ENCODE assay signal across 9 cellular contexts in genomic region chr12:81797100-81797499, GRCh38. TPM values are rescaled to one million over a fixed set of nuclear protein-coding genes. Genes with fewer than 3 reads are reported as not detected.
DNase-seq lines count a peak whose midpoint lies in the region; ATAC-seq and TF ChIP-seq lines count a peak whose summit lies in the region.
"Had no signal": no experiment of that assay in that cellular context is flagged by ENCODE, and none has a peak within 500 bp of the region (broad histone marks: within the 10 kb centered on the region; RNA-seq: fewer than 3 reads in every experiment).

No MANE protein-coding gene starts in this region.

- H3K27ac Mint-ChIP-seq in activated naive CD4-positive, alpha-beta T cell treated with anti-CD3 and anti-CD28 coated beads for 36 hours, result no peak overlapping the region

- H3K9ac ChIP-seq in colonic mucosa (ENCODE audit: low read depth in 2 of 2, low read length in 2 of 2), result no peak overlapping the region

- no peaks in the 10 kb centered on the region for H3K9me3 Mint-ChIP-seq in activated naive CD4-positive, alpha-beta T cell treated with anti-CD3 and anti-CD28 coated beads for 36 hours

- H3K27ac ChIP-seq in colonic mucosa, result no peak overlapping the region
- H3K27ac ChIP-seq: spleen had no signal

- intact Hi-C loops in activated naive CD4-positive, alpha-beta T cell treated with anti-CD3 and anti-CD28 coated beads for 36 hours (cut with micrococcal nuclease), result loop anchor here (5.0 to 10.0 kb wide), 2 partner anchors 152 to 560 kb away; partner anchors contain the start of genes CCDC59 and METTL25
- intact Hi-C loops in colonic mucosa (cut with DNase I), result no loop called here

- peaks cover 15% of the 10 kb centered on the region for H3K4me1 Mint-ChIP-seq in activated naive CD4-positive, alpha-beta T cell treated with anti-CD3 and anti-CD28 coated beads for 36 hours (ENCODE audit: low read depth)

- no peak overlapping the region for H3K4me3 Mint-ChIP-seq in activated naive CD4-positive, alpha-beta T cell treated with anti-CD3 and anti-CD28 coated beads for 36 hours

- peak; percentile 65 for ATAC-seq in GM18861 (IDR thresholded peaks at IDR 0.05; ENCODE audit: unreplicated experiment)

- DNase-seq in AG09319 (ENCODE audit: extremely low read depth, low read depth) (no peak), NCI-H1105 (lab: John Stamatoyannopoulos, UW) (peak; percentile 15), epithelial cell of esophagus (ENCODE audit: low read depth) (peak; percentile 27), NCI-H510A treated with DMSO at 0.1 percent for 48 hours (lab: John Stamatoyannopoulos, UW) (no peak), COLO668 (lab: John Stamatoyannopoulos, UW; ENCODE audit: unreplicated experiment) (no peak), colonic mucosa (no peak)
- DNase-seq in activated naive CD4-positive, alpha-beta T cell treated with anti-CD3 and anti-CD28 coated beads for 36 hours, result no peak
- DNase-seq: spleen had no signal

- no peaks in the 10 kb centered on the region for H3K27me3 ChIP-seq in colonic mucosa

- no peak overlapping the region for H3K4me3 ChIP-seq in epithelial cell of esophagus (ENCODE audit: low read length)
- H3K4me3 ChIP-seq in colonic mucosa, result no peak overlapping the region
- H3K4me3 ChIP-seq: spleen had no signal

- no peaks in the 10 kb centered on the region for H3K36me3 ChIP-seq in colonic mucosa
- H3K36me3 ChIP-seq: spleen had no signal

- no peaks in the 10 kb centered on the region for H3K36me3 Mint-ChIP-seq in activated naive CD4-positive, alpha-beta T cell treated with anti-CD3 and anti-CD28 coated beads for 36 hours (ENCODE audit: low read depth)

- no peaks in the 10 kb centered on the region for H3K4me1 ChIP-seq in colonic mucosa
- H3K4me1 ChIP-seq: spleen had no signal

- TF ChIP-seq CTCF in AG09319 (IDR thresholded peaks at IDR 0.05; ENCODE audit: low read depth, low read length) (peak; percentile 33), epithelial cell of esophagus (IDR thresholded peaks at IDR 0.05; ENCODE audit: insufficient read depth, low read depth, low read length, missing control alignments) (peak; percentile 30), colonic mucosa (IDR thresholded peaks at IDR 0.05) (no peak)

- CTCF ChIA-PET in activated naive CD4-positive, alpha-beta T cell treated with anti-CD3 and anti-CD28 coated beads for 36 hours (lab: Charles Lee), result interaction anchor here (1.0 kb wide), 1 partner anchor 90 kb away, joined by 3 read pairs; no protein-coding TSS in a partner anchor

- H3K27me3 Mint-ChIP-seq in activated naive CD4-positive, alpha-beta T cell treated with anti-CD3 and anti-CD28 coated beads for 36 hours (ENCODE audit: low read depth), result peaks cover 15% of the 10 kb centered on the region

- H3K9me3 ChIP-seq in colonic mucosa, result no peaks in the 10 kb centered on the region
- H3K9me3 ChIP-seq: spleen had no signal

RNA-seq across cellular contexts. Expression of gene PPFIA2, which starts 38.0 kb away (rescaled TPM):
- total RNA-seq in activated naive CD4-positive, alpha-beta T cell treated with anti-CD3 and anti-CD28 coated beads for 36 hours, result not detected
- 1 to 10 TPM in 1 of 2 donors, under 1 TPM in 1; 0.49 to 2.2 TPM for total RNA-seq in colonic mucosa

Comparison
In these comparisons a context has a peak if more than half of its experiments do, and no peak if none do; other contexts are left out.
1. DNase-seq: peak in NCI-H1105 (single experiment) and epithelial cell of esophagus (single experiment); none in AG09319 (single experiment), NCI-H510A treated with DMSO at 0.1 percent for 48 hours (single experiment), activated naive CD4-positive, alpha-beta T cell treated with anti-CD3 and anti-CD28 coated beads for 36 hours (single experiment), COLO668 (single experiment) and colonic mucosa (single experiment).